Comparison of ENCODE assay signal across 23 cellular contexts in the genomic region with DNA sequence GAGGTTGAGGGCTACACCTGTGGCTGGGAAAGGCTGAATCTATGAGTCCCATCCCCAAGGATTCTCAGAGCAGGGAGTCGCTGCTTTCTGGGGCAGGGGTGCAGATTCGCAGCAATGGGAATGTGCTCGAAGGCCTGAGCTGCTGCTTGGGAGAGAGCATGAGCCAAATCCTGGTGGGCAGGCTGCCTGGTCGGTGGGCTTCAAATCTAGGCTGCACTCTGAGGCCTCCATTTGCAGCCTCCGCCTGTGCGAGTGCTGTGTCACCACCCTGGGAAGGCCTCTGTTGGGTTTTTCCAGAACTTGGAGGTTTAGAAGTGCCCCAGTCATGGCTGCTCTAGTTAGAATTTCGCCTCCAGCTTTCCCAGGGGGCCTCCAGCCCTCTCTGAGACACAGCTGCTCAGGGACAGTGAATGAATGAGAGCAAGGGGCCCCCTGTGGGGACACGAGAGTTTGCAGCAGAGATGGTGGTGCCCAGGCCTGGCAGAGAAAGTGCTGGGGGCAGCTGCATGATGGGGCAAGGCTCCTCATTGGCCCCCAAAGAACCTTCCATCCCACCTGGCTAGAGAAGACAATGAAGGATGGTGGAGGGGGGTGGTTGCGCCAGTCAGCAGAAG. TPM values are rescaled to one million over a fixed set of nuclear protein-coding genes. Genes with fewer than 3 reads are reported as not detected.
DNase-seq lines count a peak whose midpoint lies in the region; ATAC-seq and TF ChIP-seq lines count a peak whose summit lies in the region.
"Had no signal": no experiment of that assay in that cellular context is flagged by ENCODE, and none has a peak within 500 bp of the region (broad histone marks: within the 10 kb centered on the region; RNA-seq: fewer than 3 reads in every experiment).

No MANE protein-coding gene starts in this region.

- no peak overlapping the region for H3K9ac ChIP-seq in BLaER1 treated with 17β-estradiol and CSF1 and Interleukin-3, amounts not matched to agents 10 nM and 100 nM
- H3K9ac ChIP-seq in mesendoderm (ENCODE audit: low read length): no peak overlapping the region
- H3K9ac ChIP-seq: KMS-11 had no signal

- H3K4me3 ChIP-seq in BLaER1 treated with 17β-estradiol and CSF1 and Interleukin-3, amounts not matched to agents 10 nM and 100 nM: no peak overlapping the region
- no peak overlapping the region for H3K4me3 ChIP-seq in GM06990 (replicated peaks; ENCODE audit: low read depth, low read length)
- H3K4me3 ChIP-seq in SJCRH30: no peak overlapping the region
- no peak overlapping the region for H3K4me3 ChIP-seq in mesendoderm (ENCODE audit: low read length)
- H3K4me3 ChIP-seq: lung, stomach, tibial artery had no signal

- H3K9me3 ChIP-seq in BLaER1 treated with 17β-estradiol and CSF1 and Interleukin-3, amounts not matched to agents 10 nM and 100 nM (replicated peaks in 1 of 11): peaks cover 5 to 37% (median 22%) of the 10 kb centered on the region in 11 experiments; a peak in 17 of 22 replicates
- no peaks in the 10 kb centered on the region for H3K9me3 ChIP-seq in SJCRH30 (replicated peaks)
- H3K9me3 ChIP-seq: stomach, tibial artery had no signal

- H2BK5ac ChIP-seq in mesendoderm (ENCODE audit: low read length): no peak overlapping the region

- H2AK5ac ChIP-seq in mesendoderm (ENCODE audit: low read length): no peak overlapping the region

- DNase-seq in GM06990 (ENCODE audit: extremely low read depth, insufficient read length): no peak
- DNase-seq in SJCRH30: peak; percentile 56 to 69
- no peak for DNase-seq in mesendoderm
- DNase-seq in GM10248 (ENCODE audit: extremely low spot score): no peak
- no peak for DNase-seq in GM03348 (ENCODE audit: low spot score)
- DNase-seq in stimulated activated effector memory CD8-positive, alpha-beta T cell treated with anti-CD3 and anti-CD28 coated beads, Interleukin-12 subunit alpha, Interleukin-12 subunit beta, amount 100 ng/mL, for 72 hours (ENCODE audit: low spot score in 2 of 2): no peak
- DNase-seq: activated CD4-positive, alpha-beta T cell treated with anti-CD3 and anti-CD28 coated beads, Interleukin-2, amount 10 ng/mL, durations not matched to agents 24 days and 14 days; anterior cingulate cortex; CD4-positive, alpha-beta memory T cell; GDM1; kidney; NCI-H1092; NCI-H1930; NCI-H510A treated with DMSO at 0.1 percent for 48 hours; stomach; tibial artery had no signal

- no peaks in the 10 kb centered on the region for H3K9me3 Mint-ChIP-seq in stimulated activated effector memory CD8-positive, alpha-beta T cell treated with anti-CD3 and anti-CD28 coated beads, Interleukin-12 subunit alpha, Interleukin-12 subunit beta, amount 100 ng/mL, for 72 hours
- H3K9me3 Mint-ChIP-seq: activated naive CD4-positive, alpha-beta T cell treated with anti-CD3 and anti-CD28 coated beads, Interleukin-2, amount 50 U/mL, for 72 hours; activated T-helper 17 cell treated with anti-CD3 and anti-CD28 coated beads, Interleukin-2, amount 50 U/mL, for 72 hours had no signal

- H3K79me1 ChIP-seq in mesendoderm (ENCODE audit: low read length): no peaks in the 10 kb centered on the region

- H2BK15ac ChIP-seq in mesendoderm (replicated peaks; ENCODE audit: low read depth): no peak overlapping the region

- no peak overlapping the region for H3K27ac Mint-ChIP-seq in stimulated activated effector memory CD8-positive, alpha-beta T cell treated with anti-CD3 and anti-CD28 coated beads, Interleukin-12 subunit alpha, Interleukin-12 subunit beta, amount 100 ng/mL, for 72 hours
- H3K27ac Mint-ChIP-seq: activated CD4-positive, alpha-beta T cell treated with anti-CD3 and anti-CD28 coated beads, Interleukin-2, amount 10 ng/mL, durations not matched to agents 24 days and 14 days; activated T-helper 17 cell treated with anti-CD3 and anti-CD28 coated beads, Interleukin-2, amount 50 U/mL, for 72 hours; dendritic cell treated with granulocyte-macrophage colony-stimulating factor and Interleukin-4, amounts not matched to agents 40 ng/mL and 50 ng/mL, for 4 days; T-helper 2 cell treated with Interferon-gamma antibody and Interleukin-4, amounts not matched to agents 5 μg/mL and 100 μg/mL, for 36 hours had no signal

- ATAC-seq in stimulated activated effector memory CD8-positive, alpha-beta T cell treated with anti-CD3 and anti-CD28 coated beads, Interleukin-12 subunit alpha, Interleukin-12 subunit beta, amount 100 ng/mL, for 72 hours: no peak
- ATAC-seq: activated naive CD4-positive, alpha-beta T cell treated with anti-CD3 and anti-CD28 coated beads, Interleukin-2, amount 50 U/mL, for 72 hours; activated T-helper 17 cell treated with anti-CD3 and anti-CD28 coated beads, Interleukin-2, amount 50 U/mL, for 72 hours had no signal

- H4K8ac ChIP-seq in mesendoderm (ENCODE audit: low read depth, low read length): no peak overlapping the region

- H2BK120ac ChIP-seq in mesendoderm (ENCODE audit: low read depth, low read length): no peak overlapping the region

- no peak overlapping the region for H3K23ac ChIP-seq in mesendoderm (ENCODE audit: low read length)

- H3K4me1 ChIP-seq in BLaER1 treated with 17β-estradiol and CSF1 and Interleukin-3, amounts not matched to agents 10 nM and 100 nM: peaks cover 2 to 27% (median 10%) of the 10 kb centered on the region in 10 experiments; a peak in 19 of 20 replicates
- H3K4me1 ChIP-seq in SJCRH30: peaks cover 21% of the 10 kb centered on the region
- H3K4me1 ChIP-seq in mesendoderm (ENCODE audit: control insufficient read depth, low read depth, low read length): peaks cover 7% of the 10 kb centered on the region

- peak overlapping the region; percentile 43 for H3K56ac ChIP-seq in mesendoderm (ENCODE audit: low read length)

- TF ChIP-seq CTCF in GM06990 (IDR thresholded peaks at IDR 0.05; ENCODE audit: insufficient read depth, low read length, poor library complexity, severe bottlenecking) (peak; percentile 2), GM10248 (IDR thresholded peaks at IDR 0.05; ENCODE audit: control extremely low read depth, extremely low read depth, low read depth, missing control alignments) (no peak)

- H3K27ac ChIP-seq in BLaER1 treated with 17β-estradiol and CSF1 and Interleukin-3, amounts not matched to agents 10 nM and 100 nM: no peak overlapping the region; a peak in 1 of 22 replicates
- H3K27ac ChIP-seq in SJCRH30 (peak overlapping the region; percentile 27), mesendoderm (ENCODE audit: low read depth, low read length) (no peak overlapping the region)
- H3K27ac ChIP-seq: KMS-11, stomach, tibial artery had no signal

- peak overlapping the region in 8 of 11 experiments; percentile 2 to 54 (median 14); a peak in 8 of 22 replicates for H3K4me2 ChIP-seq in BLaER1 treated with 17β-estradiol and CSF1 and Interleukin-3, amounts not matched to agents 10 nM and 100 nM
- H3K4me2 ChIP-seq in mesendoderm (ENCODE audit: low read length): no peak overlapping the region
- H3K4me2 ChIP-seq: KMS-11 had no signal

- no peaks in the 10 kb centered on the region for H3K36me3 ChIP-seq in BLaER1 treated with 17β-estradiol and CSF1 and Interleukin-3, amounts not matched to agents 10 nM and 100 nM
- H3K36me3 ChIP-seq in GM06990 (ENCODE audit: control insufficient read depth, insufficient read depth, low read length) (no peaks in the 10 kb centered on the region), SJCRH30 (no peaks in the 10 kb centered on the region), mesendoderm (ENCODE audit: control insufficient read depth, insufficient read depth, low read length) (no peaks in the 10 kb centered on the region)
- H3K36me3 ChIP-seq: stomach, tibial artery had no signal

- no peaks in the 10 kb centered on the region for H3K27me3 ChIP-seq in BLaER1 treated with 17β-estradiol and CSF1 and Interleukin-3, amounts not matched to agents 10 nM and 100 nM
- H3K27me3 ChIP-seq in GM06990 (replicated peaks; ENCODE audit: control insufficient read depth, insufficient read depth, low read length) (no peaks in the 10 kb centered on the region), SJCRH30 (no peaks in the 10 kb centered on the region), mesendoderm (ENCODE audit: insufficient read depth, low read length, poor library complexity) (no peaks in the 10 kb centered on the region)
- H3K27me3 ChIP-seq: tibial artery had no signal

- H3K4me1 Mint-ChIP-seq in stimulated activated effector memory CD8-positive, alpha-beta T cell treated with anti-CD3 and anti-CD28 coated beads, Interleukin-12 subunit alpha, Interleukin-12 subunit beta, amount 100 ng/mL, for 72 hours: no peaks in the 10 kb centered on the region
- H3K4me1 Mint-ChIP-seq: activated T-helper 17 cell treated with anti-CD3 and anti-CD28 coated beads, Interleukin-2, amount 50 U/mL, for 72 hours; CD4-positive, alpha-beta memory T cell had no signal

- H3K18ac ChIP-seq in mesendoderm (ENCODE audit: low read length): no peak overlapping the region

- no CpG with 5 or more reads among the region's 9 CpGs for WGBS in mesendoderm (ENCODE audit: extremely low coverage, insufficient coverage, low lambda C conversion rate)

- no peak overlapping the region for H3K4me3 Mint-ChIP-seq in stimulated activated effector memory CD8-positive, alpha-beta T cell treated with anti-CD3 and anti-CD28 coated beads, Interleukin-12 subunit alpha, Interleukin-12 subunit beta, amount 100 ng/mL, for 72 hours
- H3K4me3 Mint-ChIP-seq: activated CD4-positive, alpha-beta T cell treated with anti-CD3 and anti-CD28 coated beads, Interleukin-2, amount 10 ng/mL, durations not matched to agents 24 days and 14 days; activated T-helper 17 cell treated with anti-CD3 and anti-CD28 coated beads, Interleukin-2, amount 50 U/mL, for 72 hours; CD4-positive, alpha-beta memory T cell; dendritic cell treated with granulocyte-macrophage colony-stimulating factor and Interleukin-4, amounts not matched to agents 40 ng/mL and 50 ng/mL, for 4 days; T-helper 2 cell treated with Interferon-gamma antibody and Interleukin-4, amounts not matched to agents 5 μg/mL and 100 μg/mL, for 36 hours had no signal

- POLR2A ChIA-PET in GM10248 (lab: Yijun Ruan, JAX): interaction anchor here (0.6 kb wide), 1 partner anchor 89 kb away, joined by 4 read pairs; no protein-coding TSS in a partner anchor

- H3K36me3 Mint-ChIP-seq in stimulated activated effector memory CD8-positive, alpha-beta T cell treated with anti-CD3 and anti-CD28 coated beads, Interleukin-12 subunit alpha, Interleukin-12 subunit beta, amount 100 ng/mL, for 72 hours: no peaks in the 10 kb centered on the region
- H3K36me3 Mint-ChIP-seq: activated naive CD4-positive, alpha-beta T cell treated with anti-CD3 and anti-CD28 coated beads, Interleukin-2, amount 50 U/mL, for 72 hours; CD4-positive, alpha-beta memory T cell had no signal

- H3K4ac ChIP-seq in mesendoderm (ENCODE audit: low read depth, low read length): peak overlapping the region; percentile 22

- H4K20me1 ChIP-seq in BLaER1 treated with 17β-estradiol and CSF1 and Interleukin-3, amounts not matched to agents 10 nM and 100 nM: no peaks in the 10 kb centered on the region

- CTCF ChIA-PET in GM10248 (lab: Yijun Ruan, JAX): interaction anchor here (1.2 to 2.2 kb wide), 5 partner anchors 21 to 370 kb away, joined by 3 to 8 read pairs (median 4); no protein-coding TSS in a partner anchor

- no peaks in the 10 kb centered on the region for H3K79me2 ChIP-seq in mesendoderm (ENCODE audit: control insufficient read depth, insufficient read depth, low read length)

- H4K5ac ChIP-seq in mesendoderm (ENCODE audit: low read length): no peak overlapping the region

RNA-seq across cellular contexts. Expression of gene RNF24, which starts 31.1 kb away (rescaled TPM):
- total RNA-seq in SJCRH30 (2014; rRNA removed; shearing (Covaris generic)): 7.4 and 7.5 TPM in 2 replicates
- polyA plus RNA-seq in mesendoderm (2013, experiment 1 of 2): 13.8 TPM
- polyA plus RNA-seq in mesendoderm (2013, experiment 2 of 2): 13.2 TPM

Comparison
In these comparisons a context has a peak if more than half of its experiments do, and no peak if none do; other contexts are left out.
1. DNase-seq: peak in SJCRH30 (2 of 2); none in GM06990 (single experiment), mesendoderm (single experiment), GM10248 (single experiment), GM03348 (single experiment) and stimulated activated effector memory CD8-positive, alpha-beta T cell treated with anti-CD3 and anti-CD28 coated beads, Interleukin-12 subunit alpha, Interleukin-12 subunit beta, amount 100 ng/mL, for 72 hours (0 of 2).